9 cellular contexts compared by ENCODE assay signal in the genomic region with DNA sequence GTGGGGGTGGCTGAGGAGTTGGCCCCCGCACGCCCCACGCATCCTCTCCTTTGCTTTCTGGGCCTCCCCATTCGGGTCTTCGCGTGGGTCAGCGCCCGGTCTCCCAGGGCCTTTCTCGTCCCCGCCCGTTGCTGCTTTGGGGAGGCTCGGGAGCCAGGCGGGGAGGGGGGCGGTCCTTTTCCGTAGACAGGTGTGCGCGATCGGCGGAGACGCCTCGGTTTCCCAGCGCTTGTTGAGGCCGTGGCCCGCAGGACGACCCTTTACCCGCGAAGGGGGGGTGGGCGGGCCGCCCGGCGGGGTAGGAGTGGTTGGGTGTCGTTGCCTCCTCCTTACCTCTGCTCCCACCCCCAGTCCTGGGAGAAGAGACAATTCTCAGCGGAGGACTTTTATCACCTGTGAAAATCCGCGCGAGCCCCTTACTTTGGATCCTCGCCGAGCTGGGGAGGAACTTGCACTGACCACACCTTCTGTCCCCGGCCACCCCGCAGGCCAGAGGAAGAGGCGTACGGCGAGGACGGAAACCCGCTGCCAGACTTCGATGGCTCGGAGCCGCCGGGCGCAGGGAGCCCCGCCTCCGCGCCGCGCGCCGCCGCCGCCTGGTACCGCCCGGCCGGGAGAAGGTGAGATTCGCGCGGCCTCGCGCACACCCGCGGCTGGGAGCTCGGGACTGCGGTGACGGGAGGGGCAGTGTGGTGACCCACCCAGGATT. TPM values are rescaled to one million over a fixed set of nuclear protein-coding genes. Genes with fewer than 3 reads are reported as not detected.
DNase-seq lines count a peak whose midpoint lies in the region; FAIRE-seq and TF ChIP-seq lines count a peak whose summit lies in the region.
"Had no signal": no experiment of that assay in that cellular context is flagged by ENCODE, and none has a peak within 500 bp of the region (broad histone marks: within the 10 kb centered on the region; RNA-seq: fewer than 3 reads in every experiment).

No MANE protein-coding gene starts in this region.

- peak; percentile 39 for DNase-seq in stimulated activated CD4-positive, alpha-beta T cell treated with anti-CD3 and anti-CD28 coated beads, Interleukin-15, amount 100 ng/mL, for 24 hours
- no peak for DNase-seq in stimulated activated CD4-positive, alpha-beta T cell treated with anti-CD3 and anti-CD28 coated beads, Interleukin-4, amount 100 ng/mL, for 24 hours
- DNase-seq in kidney tubule cell (ENCODE audit: low spot score) (peak; percentile 13), middle frontal gyrus (ENCODE audit: extremely low spot score, low spot score) (no peak), A673 (ENCODE audit: low spot score) (no peak), urothelium cell line (ENCODE audit: low spot score) (no peak)

- FAIRE-seq in urothelium cell line (lab: Jason Lieb, UNC): no peak

- no peak for TF ChIP-seq CTCF in A673 (conservative IDR thresholded peaks at IDR 0.05; ENCODE audit: low read depth, low read length)

- peak overlapping the region; percentile 5 for H3K4me3 ChIP-seq in thymus (ENCODE audit: low read length)
- no peak overlapping the region for H3K4me3 ChIP-seq in A673 (ENCODE audit: low read depth, low read length, poor library complexity, severe bottlenecking)
- H3K4me3 ChIP-seq: SK-N-MC had no signal

- BruUV-seq in A673 (replicated peaks; lab: Mats Ljungman, UMichigan): no TSS peak

- H3K4me1 Mint-ChIP-seq in activated naive CD8-positive, alpha-beta T cell (ENCODE audit: low read depth): peaks cover 25% of the 10 kb centered on the region

- H3K36me3 ChIP-seq in thymus (ENCODE audit: control insufficient read depth, insufficient read depth) (no peaks in the 10 kb centered on the region), A673 (ENCODE audit: insufficient read depth, low read length, poor library complexity, severe bottlenecking) (no peaks in the 10 kb centered on the region)

- POLR2A ChIA-PET in A673 (lab: Charles Lee; ENCODE audit: low non-redundant PET): no interaction called here

- H3K4me3 Mint-ChIP-seq in activated naive CD8-positive, alpha-beta T cell: peak overlapping the region; percentile 72

- H3K27ac ChIP-seq in thymus (ENCODE audit: low read depth) (no peak overlapping the region), A673 (ENCODE audit: low read depth, low read length, poor library complexity, severe bottlenecking) (no peak overlapping the region)
- H3K27ac ChIP-seq: SK-N-MC had no signal

- peaks cover 3% of the 10 kb centered on the region for H3K9me3 Mint-ChIP-seq in activated naive CD8-positive, alpha-beta T cell (ENCODE audit: low read depth)

- H3K9me3 ChIP-seq in thymus (ENCODE audit: control insufficient read depth) (peaks cover 1% of the 10 kb centered on the region), A673 (ENCODE audit: low read depth, low read length, poor library complexity, severe bottlenecking) (no peaks in the 10 kb centered on the region)

- H3K27me3 Mint-ChIP-seq in activated naive CD8-positive, alpha-beta T cell: peaks cover 50% of the 10 kb centered on the region

- no peaks in the 10 kb centered on the region for H3K4me1 ChIP-seq in thymus (ENCODE audit: control insufficient read depth, insufficient read depth, low read length)
- peaks cover 14% of the 10 kb centered on the region for H3K4me1 ChIP-seq in A673 (ENCODE audit: insufficient read depth, low read length, poor library complexity, severe bottlenecking)

- H3K27me3 ChIP-seq in thymus (ENCODE audit: control insufficient read depth, insufficient read depth) (peaks cover 72% of the 10 kb centered on the region), A673 (replicated peaks; ENCODE audit: insufficient read depth, low read depth, low read length, poor library complexity) (peaks cover 100% of the 10 kb centered on the region)

- intact Hi-C loops in A673 (cut with micrococcal nuclease; ENCODE audit: unreplicated experiment): no loop called here

- WGBS in thymus: 3% methylated on average over 72 of the region's 72 CpGs

- H3K36me3 Mint-ChIP-seq in activated naive CD8-positive, alpha-beta T cell: no peaks in the 10 kb centered on the region

- CTCF ChIA-PET in A673 (lab: Charles Lee): no interaction called here

- no peak overlapping the region for H3K27ac Mint-ChIP-seq in activated naive CD8-positive, alpha-beta T cell

RNA-seq across cellular contexts. Expression of a gene that starts 2.7 kb away (rescaled TPM):
- polyA plus RNA-seq in thymus: 0.68 TPM
- not detected in 2 replicates for total RNA-seq in A673 (2021)

Comparison
In these comparisons a context has a peak if more than half of its experiments do, and no peak if none do; other contexts are left out.
1. DNase-seq: peak in stimulated activated CD4-positive, alpha-beta T cell treated with anti-CD3 and anti-CD28 coated beads, Interleukin-15, amount 100 ng/mL, for 24 hours (single experiment) and kidney tubule cell (single experiment); none in stimulated activated CD4-positive, alpha-beta T cell treated with anti-CD3 and anti-CD28 coated beads, Interleukin-4, amount 100 ng/mL, for 24 hours (single experiment), middle frontal gyrus (single experiment), A673 (single experiment) and urothelium cell line (single experiment).